15 cellular contexts compared by ENCODE assay signal in genomic region chr11:17635551-17635938, GRCh38.
"Had no signal": no experiment of that assay in that cellular context is flagged by ENCODE, and none has a peak within 500 bp of the region (broad histone marks: within the 10 kb centered on the region; RNA-seq: fewer than 3 reads in every experiment).

No MANE protein-coding gene starts in this region.

- H3K27ac Mint-ChIP-seq: activated naive CD4-positive, alpha-beta T cell treated with anti-CD3 and anti-CD28 coated beads, Interleukin-2, amount 10 ng/mL, durations not matched to agents 7 days and 5 days; activated T-cell treated with anti-CD3 and anti-CD28 coated beads, Interleukin-2, amount 50 U/mL, for 24 hours; memory B cell; naive thymus-derived CD8-positive, alpha-beta T cell; stimulated activated memory B cell treated with anti-CD40 and anti-IgM and Interleukin-4, amounts not matched to agents 10 μg/mL and 1 μg/mL and 100 μg/mL, for 72 hours; T-helper 2 cell treated with Interferon-gamma antibody and Interleukin-4, amounts not matched to agents 5 μg/mL and 100 μg/mL, for 36 hours had no signal

- H3K9me3 Mint-ChIP-seq: activated naive CD4-positive, alpha-beta T cell treated with anti-CD3 and anti-CD28 coated beads, Interleukin-2, amount 10 ng/mL, durations not matched to agents 7 days and 5 days; activated T-cell treated with anti-CD3 and anti-CD28 coated beads, Interleukin-2, amount 50 U/mL, for 24 hours; naive thymus-derived CD8-positive, alpha-beta T cell; T-helper 2 cell treated with Interferon-gamma antibody and Interleukin-4, amounts not matched to agents 5 μg/mL and 100 μg/mL, for 36 hours had no signal

- H3K36me3 Mint-ChIP-seq: activated naive CD4-positive, alpha-beta T cell treated with anti-CD3 and anti-CD28 coated beads, Interleukin-2, amount 10 ng/mL, durations not matched to agents 7 days and 5 days; memory B cell; naive thymus-derived CD8-positive, alpha-beta T cell; stimulated activated memory B cell treated with anti-CD40 and anti-IgM and Interleukin-4, amounts not matched to agents 10 μg/mL and 1 μg/mL and 100 μg/mL, for 72 hours had no signal

- H3K4me1 ChIP-seq: ascending aorta, tibial artery, uterus had no signal

- H3K36me3 ChIP-seq: ascending aorta, tibial artery, uterus had no signal

- H3K9me3 ChIP-seq: ascending aorta, tibial artery, uterus had no signal

- ATAC-seq: activated CD4-positive, CD25-positive, alpha-beta regulatory T cell treated with anti-CD3 and anti-CD28 coated beads, Interleukin-2, amount 50 U/mL, for 24 hours; left ventricle myocardium superior; naive thymus-derived CD8-positive, alpha-beta T cell; stimulated activated memory B cell treated with anti-CD40 and anti-IgM and Interleukin-4, amounts not matched to agents 10 μg/mL and 1 μg/mL and 100 μg/mL, for 72 hours had no signal

- H3K4me3 Mint-ChIP-seq: activated naive CD4-positive, alpha-beta T cell treated with anti-CD3 and anti-CD28 coated beads, Interleukin-2, amount 10 ng/mL, durations not matched to agents 7 days and 5 days; activated T-cell treated with anti-CD3 and anti-CD28 coated beads, Interleukin-2, amount 50 U/mL, for 24 hours; memory B cell; naive thymus-derived CD8-positive, alpha-beta T cell; stimulated activated memory B cell treated with anti-CD40 and anti-IgM and Interleukin-4, amounts not matched to agents 10 μg/mL and 1 μg/mL and 100 μg/mL, for 72 hours; T-helper 2 cell treated with Interferon-gamma antibody and Interleukin-4, amounts not matched to agents 5 μg/mL and 100 μg/mL, for 36 hours had no signal

- H3K27me3 ChIP-seq: ascending aorta, uterus had no signal

- H3K27ac ChIP-seq: ascending aorta, dorsolateral prefrontal cortex, tibial artery, uterus had no signal

- H3K4me3 ChIP-seq: ascending aorta, dorsolateral prefrontal cortex, tibial artery, uterus had no signal

- H3K4me1 Mint-ChIP-seq: activated naive CD4-positive, alpha-beta T cell treated with anti-CD3 and anti-CD28 coated beads, Interleukin-2, amount 10 ng/mL, durations not matched to agents 7 days and 5 days; memory B cell; naive thymus-derived CD8-positive, alpha-beta T cell; stimulated activated memory B cell treated with anti-CD40 and anti-IgM and Interleukin-4, amounts not matched to agents 10 μg/mL and 1 μg/mL and 100 μg/mL, for 72 hours had no signal

- DNase-seq: activated CD4-positive, alpha-beta T cell treated with anti-CD3 and anti-CD28 coated beads, Interleukin-2, amount 50 U/mL, for 4 hours; activated naive CD4-positive, alpha-beta T cell treated with anti-CD3 and anti-CD28 coated beads, Interleukin-2, amount 10 ng/mL, durations not matched to agents 7 days and 5 days; activated T-cell treated with anti-CD3 and anti-CD28 coated beads, Interleukin-2, amount 50 U/mL, for 24 hours; dorsolateral prefrontal cortex; foreskin fibroblast; kidney glomerular epithelial cell; left ventricle myocardium superior; naive thymus-derived CD8-positive, alpha-beta T cell; tibial artery; uterus had no signal
